ENCODE assay signal across 27 cellular contexts in the genomic region with DNA sequence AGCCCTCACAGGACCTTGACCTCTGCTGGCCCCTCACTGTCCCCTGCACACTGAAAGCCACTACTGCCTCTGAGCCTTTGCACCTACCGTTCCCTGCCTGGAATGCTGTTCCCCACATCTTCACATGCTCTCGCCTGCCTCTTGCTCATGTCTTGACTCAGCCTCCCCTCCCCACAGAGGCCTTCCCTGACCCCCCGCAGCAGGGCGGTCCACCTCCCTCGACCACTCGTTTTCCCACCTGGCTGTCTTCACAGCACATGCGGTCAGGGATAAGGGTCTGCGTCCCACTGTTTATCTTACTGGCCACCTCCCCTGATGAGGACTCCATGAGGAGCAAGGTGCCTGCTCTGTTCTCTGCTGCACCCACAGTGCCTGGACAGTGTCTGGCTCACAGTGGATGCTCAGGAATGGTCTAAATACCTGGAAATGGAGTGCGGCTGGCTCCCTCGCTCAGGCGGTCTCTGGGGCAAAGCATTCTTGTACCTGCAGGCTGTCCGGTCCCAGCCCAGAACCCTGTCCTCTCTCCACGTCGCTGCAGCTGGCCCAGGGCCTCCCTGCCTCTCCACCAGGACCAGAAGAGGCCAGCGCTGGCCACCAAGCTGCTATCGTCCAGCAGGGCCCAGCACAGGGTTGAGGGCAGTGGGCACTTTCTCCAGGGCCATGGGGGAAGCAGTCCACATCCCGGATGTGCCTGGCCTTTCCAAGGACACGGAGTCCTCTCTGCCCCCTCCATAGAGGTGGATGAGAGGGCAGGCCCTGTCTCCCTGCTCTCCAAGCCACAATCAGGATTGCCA.
DNase-seq lines count a peak whose midpoint lies in the region; ATAC-seq and TF ChIP-seq lines count a peak whose summit lies in the region.
"Had no signal": no experiment of that assay in that cellular context is flagged by ENCODE, and none has a peak within 500 bp of the region (broad histone marks: within the 10 kb centered on the region; RNA-seq: fewer than 3 reads in every experiment).

No MANE protein-coding gene starts in this region.

- 95% methylated on average over 12 to 18 of the region's 18 CpGs for WGBS in endodermal cell (ENCODE audit: insufficient coverage in 1 of 2, insufficient read length in 1 of 2), 2 experiments

- peak; percentile 9 for TF ChIP-seq POLR2A in GM18951 (IDR thresholded peaks at IDR 0.05; ENCODE audit: extremely low read depth, insufficient read depth, insufficient read length)

- peak overlapping the region; percentile 63 for H3K27ac Mint-ChIP-seq in activated T-cell treated with anti-CD3 and anti-CD28 coated beads, Interleukin-2, amount 50 U/mL, for 24 hours
- peak overlapping the region; percentile 17 for H3K27ac Mint-ChIP-seq in endodermal cell
- H3K27ac Mint-ChIP-seq: nephron progenitor cell had no signal

- peaks cover 48% of the 10 kb centered on the region for H3K4me1 Mint-ChIP-seq in activated T-cell treated with anti-CD3 and anti-CD28 coated beads, Interleukin-2, amount 50 U/mL, for 24 hours (ENCODE audit: low read depth)
- H3K4me1 Mint-ChIP-seq in activated T-cell treated with anti-CD3 and anti-CD28 coated beads, Interleukin-2, amount 50 U/mL, for 4 hours (ENCODE audit: low read depth): peaks cover 47% of the 10 kb centered on the region
- peaks cover 20% of the 10 kb centered on the region for H3K4me1 Mint-ChIP-seq in endodermal cell

- TF ChIP-seq CTCF in endodermal cell (conservative IDR thresholded peaks at IDR 0.05): no peak
- TF ChIP-seq CTCF in GM20000 (IDR thresholded peaks at IDR 0.05; ENCODE audit: extremely low read depth, missing control alignments): no peak

- no peak overlapping the region for H3K4me3 Mint-ChIP-seq in activated T-cell treated with anti-CD3 and anti-CD28 coated beads, Interleukin-2, amount 50 U/mL, for 24 hours
- no peak overlapping the region for H3K4me3 Mint-ChIP-seq in activated T-cell treated with anti-CD3 and anti-CD28 coated beads, Interleukin-2, amount 50 U/mL, for 4 hours
- H3K4me3 Mint-ChIP-seq in endodermal cell: no peak overlapping the region
- H3K4me3 Mint-ChIP-seq: H9, nephron progenitor cell had no signal

- no peak for ATAC-seq in activated T-cell treated with anti-CD3 and anti-CD28 coated beads, Interleukin-2, amount 50 U/mL, for 4 hours
- ATAC-seq: Panc1, sciatic nerve had no signal

- peaks cover 4% of the 10 kb centered on the region for H3K9me3 ChIP-seq in endodermal cell (ENCODE audit: control insufficient read depth, low read length)
- H3K9me3 ChIP-seq: SJSA1, testis, vagina had no signal

- H3K27me3 Mint-ChIP-seq in activated T-cell treated with anti-CD3 and anti-CD28 coated beads, Interleukin-2, amount 50 U/mL, for 24 hours: no peaks in the 10 kb centered on the region
- no peaks in the 10 kb centered on the region for H3K27me3 Mint-ChIP-seq in activated T-cell treated with anti-CD3 and anti-CD28 coated beads, Interleukin-2, amount 50 U/mL, for 4 hours (ENCODE audit: low read depth)
- H3K27me3 Mint-ChIP-seq in endodermal cell (ENCODE audit: insufficient read depth): no peaks in the 10 kb centered on the region

- no peak overlapping the region for H3K4me3 ChIP-seq in endodermal cell (ENCODE audit: low read length)
- no peak overlapping the region for H3K4me3 ChIP-seq in rectal smooth muscle tissue (ENCODE audit: low read length)
- H3K4me3 ChIP-seq: BLaER1 treated with 17β-estradiol and CSF1 and Interleukin-3, amounts not matched to agents 10 nM and 100 nM; SJSA1; testis; vagina had no signal

- H3K27ac ChIP-seq in endodermal cell (ENCODE audit: low read depth, low read length) (no peak overlapping the region), rectal smooth muscle tissue (ENCODE audit: low read depth, low read length) (peak overlapping the region; percentile 7)
- H3K27ac ChIP-seq: parathyroid adenoma, SJSA1, testis had no signal

- H3K4me1 ChIP-seq in endodermal cell (ENCODE audit: control insufficient read depth, insufficient read depth, low read length) (no peaks in the 10 kb centered on the region), rectal smooth muscle tissue (ENCODE audit: control insufficient read depth, insufficient read depth, low read length) (peaks cover 34% of the 10 kb centered on the region)
- H3K4me1 ChIP-seq: parathyroid adenoma had no signal

- peaks cover 27% of the 10 kb centered on the region for H3K36me3 ChIP-seq in endodermal cell (ENCODE audit: control insufficient read depth, insufficient read depth, low read length)
- H3K36me3 ChIP-seq in rectal smooth muscle tissue (ENCODE audit: control insufficient read depth, insufficient read depth, low read length): peaks cover 21% of the 10 kb centered on the region

- H3K27me3 ChIP-seq in endodermal cell (ENCODE audit: control insufficient read depth, insufficient read depth, low read length, poor library complexity, severe bottlenecking): no peaks in the 10 kb centered on the region
- H3K27me3 ChIP-seq in rectal smooth muscle tissue (ENCODE audit: control insufficient read depth, insufficient read depth, low read length): no peaks in the 10 kb centered on the region
- H3K27me3 ChIP-seq: BLaER1 treated with 17β-estradiol and CSF1 and Interleukin-3, amounts not matched to agents 10 nM and 100 nM; SJSA1; testis; vagina had no signal

- no peak overlapping the region for H3K9ac ChIP-seq in endodermal cell (ENCODE audit: extremely low read depth, low read length, poor library complexity, severe bottlenecking)
- no peak overlapping the region for H3K9ac ChIP-seq in rectal smooth muscle tissue (ENCODE audit: low read length)
- H3K9ac ChIP-seq: BLaER1 treated with 17β-estradiol and CSF1 and Interleukin-3, amounts not matched to agents 10 nM and 100 nM; parathyroid adenoma had no signal

- peaks cover 77% of the 10 kb centered on the region for H3K36me3 Mint-ChIP-seq in activated T-cell treated with anti-CD3 and anti-CD28 coated beads, Interleukin-2, amount 50 U/mL, for 24 hours (ENCODE audit: low read depth)
- H3K36me3 Mint-ChIP-seq in activated T-cell treated with anti-CD3 and anti-CD28 coated beads, Interleukin-2, amount 50 U/mL, for 4 hours (ENCODE audit: insufficient read depth): peaks cover 27% of the 10 kb centered on the region
- H3K36me3 Mint-ChIP-seq in endodermal cell (ENCODE audit: low read depth): peaks cover 57% of the 10 kb centered on the region

- DNase-seq in activated T-cell treated with anti-CD3 and anti-CD28 coated beads, Interleukin-2, amount 50 U/mL, for 24 hours: no peak
- no peak for DNase-seq in activated T-cell treated with anti-CD3 and anti-CD28 coated beads, Interleukin-2, amount 50 U/mL, for 4 hours
- DNase-seq in endodermal cell (no peak), DMS53 (lab: John Stamatoyannopoulos, UW) (no peak), GM20000 (ENCODE audit: low spot score) (no peak), AG20443 (ENCODE audit: low spot score) (no peak)
- DNase-seq: activated CD8-positive, alpha-beta memory T cell treated with anti-CD3 and anti-CD28 coated beads for 24 hours; activated naive CD4-positive, alpha-beta T cell treated with anti-CD3 and anti-CD28 coated beads, Interleukin-2, amount 50 U/mL, for 16 hours; activated T-cell treated with anti-CD3 and anti-CD28 coated beads, Interleukin-2, amount 50 U/mL, for 48 hours; DMS153; effector memory CD4-positive, alpha-beta T cell; GDM1; H9; NCI-H1417; NCI-H2081 treated with DMSO at 0.1 percent for 48 hours; NCI-H446 treated with DMSO at 0.1 percent for 48 hours; nephron progenitor cell; testis; WERI-Rb-1 had no signal

- no peaks in the 10 kb centered on the region for H3K9me3 Mint-ChIP-seq in activated T-cell treated with anti-CD3 and anti-CD28 coated beads, Interleukin-2, amount 50 U/mL, for 24 hours
- no peaks in the 10 kb centered on the region for H3K9me3 Mint-ChIP-seq in activated T-cell treated with anti-CD3 and anti-CD28 coated beads, Interleukin-2, amount 50 U/mL, for 4 hours
- peaks cover 8% of the 10 kb centered on the region for H3K9me3 Mint-ChIP-seq in endodermal cell

- in situ Hi-C loops in GM18951 (cut with MboI; ENCODE audit: low sequenced_read_pairs, unreplicated experiment): no loop called here
